Comparison of ENCODE assay signal across 36 cellular contexts in genomic region chr19:29542327-29542726, GRCh38. TPM values are rescaled to one million over a fixed set of nuclear protein-coding genes. Genes with fewer than 3 reads are reported as not detected.
"Had no signal": no experiment of that assay in that cellular context is flagged by ENCODE, and none has a peak within 500 bp of the region (broad histone marks: within the 10 kb centered on the region; RNA-seq: fewer than 3 reads in every experiment).

No MANE protein-coding gene starts in this region.

- ATAC-seq: activated naive CD4-positive, alpha-beta T cell treated with anti-CD3 and anti-CD28 coated beads, Interleukin-2, amount 50 U/mL, for 72 hours; activated naive CD8-positive, alpha-beta T cell treated with anti-CD3 and anti-CD28 coated beads, Interleukin-2, amount 50 U/mL, for 24 hours; activated T-cell treated with anti-CD3 and anti-CD28 coated beads, Interleukin-2, amount 50 U/mL, for 4 hours; activated T-cell treated with anti-CD3 and anti-CD28 coated beads, Interleukin-2, amount 50 U/mL, for 72 hours; activated T-helper 17 cell treated with anti-CD3 and anti-CD28 coated beads, Interleukin-2, amount 50 U/mL, for 72 hours; body of pancreas had no signal

- H3K4me1 ChIP-seq: adrenal gland, ascending aorta, body of pancreas, breast epithelium had no signal

- H3K9me3 ChIP-seq: adrenal gland, ascending aorta, body of pancreas, breast epithelium had no signal

- H3K27ac ChIP-seq: adrenal gland, ascending aorta, body of pancreas, brain microvascular endothelial cell, breast epithelium, cardiac muscle cell had no signal

- H3K36me3 ChIP-seq: adrenal gland, ascending aorta, brain microvascular endothelial cell, breast epithelium, cardiac muscle cell had no signal

- DNase-seq: activated effector memory CD4-positive, alpha-beta T cell treated with Interleukin-2 at 50 U/mL for 16 hours; activated gamma-delta T cell; activated gamma-delta T cell treated with Interleukin-2 at 50 U/mL for 16 hours; activated naive CD4-positive, alpha-beta T cell; activated naive CD4-positive, alpha-beta T cell treated with anti-CD3 and anti-CD28 coated beads for 36 hours; activated naive CD4-positive, alpha-beta T cell treated with anti-CD3 and anti-CD28 coated beads, Interleukin-2, amount 10 ng/mL, durations not matched to agents 7 days and 5 days; activated naive CD4-positive, alpha-beta T cell treated with anti-CD3 and anti-CD28 coated beads, Interleukin-2, amount 50 U/mL, for 16 hours; activated naive CD4-positive, alpha-beta T cell treated with Interleukin-2 at 50 U/mL for 16 hours; activated naive CD8-positive, alpha-beta T cell treated with anti-CD3 and anti-CD28 coated beads for 36 hours; activated naive CD8-positive, alpha-beta T cell treated with anti-CD3 and anti-CD28 coated beads, Interleukin-2, amount 10 ng/mL, durations not matched to agents 7 days and 5 days; activated naive CD8-positive, alpha-beta T cell treated with anti-CD3 and anti-CD28 coated beads, Interleukin-2, amount 50 U/mL, for 24 hours; activated T-cell treated with anti-CD3 and anti-CD28 coated beads, Interleukin-2, amount 50 U/mL, for 4 hours; activated T-cell treated with anti-CD3 and anti-CD28 coated beads, Interleukin-2, amount 50 U/mL, for 72 hours; adrenal gland; amniotic stem cell; amygdala; anterior cingulate cortex; body of pancreas; brain microvascular endothelial cell; caudate nucleus; central memory CD4-positive, alpha-beta T cell; cerebellar nuclear complex had no signal

- H3K4me3 ChIP-seq: adrenal gland, ascending aorta, body of pancreas, breast epithelium, cardiac muscle cell had no signal

- FAIRE-seq: astrocyte, bronchial epithelial cell, colon had no signal

- H3K27me3 ChIP-seq: adrenal gland, ascending aorta, brain microvascular endothelial cell had no signal

RNA-seq across cellular contexts. Expression of gene VSTM2B, which starts 16.5 kb away (rescaled TPM):
- total RNA-seq: activated naive CD4-positive, alpha-beta T cell treated with anti-CD3 and anti-CD28 coated beads for 36 hours; activated naive CD8-positive, alpha-beta T cell treated with anti-CD3 and anti-CD28 coated beads for 36 hours; activated naive CD8-positive, alpha-beta T cell treated with anti-CD3 and anti-CD28 coated beads, Interleukin-2, amount 10 ng/mL, durations not matched to agents 7 days and 5 days; activated T-cell treated with anti-CD3 and anti-CD28 coated beads, Interleukin-2, amount 50 U/mL, for 4 hours; activated T-cell treated with anti-CD3 and anti-CD28 coated beads, Interleukin-2, amount 50 U/mL, for 72 hours; activated T-helper 1 cell treated with anti-CD3 and anti-CD28 coated beads, Interleukin-12 subunit alpha, Interleukin-12 subunit beta, Interleukin-2, Interleukin-4 antibody, amounts not matched to agents 30 ng/mL and 10 ng/mL and 1 ng/mL, durations not matched to agents 14 hours and 24 hours and 36 hours; activated T-helper 17 cell treated with anti-CD3 and anti-CD28 coated beads, Interleukin-2, amount 50 U/mL, for 72 hours; activated T-helper 2 cell treated with anti-CD3 and anti-CD28 coated beads, Interferon-gamma antibody, Interleukin-2, Interleukin-4, amounts not matched to agents 10 μg/mL and 5 μg/mL and 100 μg/mL, durations not matched to agents 14 hours and 24 hours and 36 hours; adrenal gland; aorta; ascending aorta; astrocyte; body of pancreas; breast epithelium; bronchial epithelial cell; cardiac septum; chondrocyte had no signal
- polyA plus RNA-seq: adipose tissue, aorta, cardiac muscle cell had no signal
